In the genomic region with DNA sequence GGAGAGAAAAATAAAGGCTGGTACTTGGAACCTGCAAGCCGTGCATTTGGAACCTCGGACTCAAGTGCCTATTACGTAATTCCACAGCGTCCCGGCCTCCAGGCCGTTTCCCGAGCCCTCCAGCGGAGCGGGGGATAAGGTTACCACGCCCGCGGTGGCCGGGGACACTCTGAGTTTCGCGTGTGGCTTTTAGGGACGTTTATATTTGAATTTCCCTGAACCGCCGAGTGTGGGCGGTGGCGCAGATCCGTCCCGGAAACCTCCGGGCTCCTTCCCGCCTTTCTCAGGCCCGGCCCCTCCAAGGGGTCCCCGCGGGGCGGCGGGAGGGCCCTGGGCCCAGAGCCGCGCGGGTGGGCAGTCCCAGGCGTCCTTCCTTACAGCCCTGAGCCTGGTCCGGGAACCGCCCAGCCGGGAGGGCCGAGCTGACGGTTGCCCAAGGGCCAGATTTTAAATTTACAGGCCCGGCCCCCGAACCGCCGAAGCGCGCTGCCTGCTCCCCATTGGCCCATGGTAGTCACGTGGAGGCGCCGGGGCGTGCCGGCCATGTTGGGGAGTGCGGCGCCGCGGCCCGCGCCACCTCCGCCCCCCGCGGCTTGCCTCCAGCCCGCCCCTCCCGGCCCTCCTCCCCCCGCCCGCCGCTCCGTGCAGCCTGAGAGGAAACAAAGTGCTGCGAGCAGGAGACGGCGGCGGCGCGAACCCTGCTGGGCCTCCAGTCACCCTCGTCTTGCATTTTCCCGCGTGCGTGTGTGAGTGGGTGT, we compare ENCODE assay signal across 8 cellular contexts. TPM values are rescaled to one million over a fixed set of nuclear protein-coding genes. Genes with fewer than 3 reads are reported as not detected.
A peak's percentile ranks its signal among the peaks of the same experiment; 100 is the strongest.
DNase-seq lines count a peak whose midpoint lies in the region; ATAC-seq lines count a peak whose summit lies in the region.

A gene with protein sequence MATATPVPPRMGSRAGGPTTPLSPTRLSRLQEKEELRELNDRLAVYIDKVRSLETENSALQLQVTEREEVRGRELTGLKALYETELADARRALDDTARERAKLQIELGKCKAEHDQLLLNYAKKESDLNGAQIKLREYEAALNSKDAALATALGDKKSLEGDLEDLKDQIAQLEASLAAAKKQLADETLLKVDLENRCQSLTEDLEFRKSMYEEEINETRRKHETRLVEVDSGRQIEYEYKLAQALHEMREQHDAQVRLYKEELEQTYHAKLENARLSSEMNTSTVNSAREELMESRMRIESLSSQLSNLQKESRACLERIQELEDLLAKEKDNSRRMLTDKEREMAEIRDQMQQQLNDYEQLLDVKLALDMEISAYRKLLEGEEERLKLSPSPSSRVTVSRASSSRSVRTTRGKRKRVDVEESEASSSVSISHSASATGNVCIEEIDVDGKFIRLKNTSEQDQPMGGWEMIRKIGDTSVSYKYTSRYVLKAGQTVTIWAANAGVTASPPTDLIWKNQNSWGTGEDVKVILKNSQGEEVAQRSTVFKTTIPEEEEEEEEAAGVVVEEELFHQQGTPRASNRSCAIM (plus strand): TSS at position 638 of the 758 bp plus-strand sequence. CDS start 373 bp downstream, outside the sequence.

- peak within 1 kb of the TSS; percentile 87 for H3K4me3 ChIP-seq in HAP-1
- H3K4me3 ChIP-seq in MG63 = peak within 1 kb of the TSS; percentile 83

- peak within 1 kb of the TSS; percentile 94 for H3K4me3 Mint-ChIP-seq in natural killer cell treated with Interleukin-12 subunit alpha and Interleukin-12 subunit beta and Interleukin-15 and Interleukin-18, amount 100 ng/mL, for 72 hours

- H3K4me1 Mint-ChIP-seq in natural killer cell treated with Interleukin-12 subunit alpha and Interleukin-12 subunit beta and Interleukin-15 and Interleukin-18, amount 100 ng/mL, for 72 hours (ENCODE audit: low read depth in 2 of 2) = peaks cover 23 to 34% of the 10 kb centered on the region in 2 donors

- H3K9me3 ChIP-seq in HAP-1 (no peaks in the 10 kb centered on the region), MG63 (no peaks in the 10 kb centered on the region)

- no peaks in the 10 kb centered on the region for H3K27me3 ChIP-seq in HAP-1 (ENCODE audit: low read depth)
- no peaks in the 10 kb centered on the region for H3K27me3 ChIP-seq in MG63

- in situ Hi-C loops in G401 (cut with HindIII; ENCODE audit: low sequenced_read_pairs) (loop anchor here (25.0 kb wide), 1 partner anchor 89 kb away; no protein-coding TSS in a partner anchor), HAP-1 (cut with MboI; ENCODE audit: low sequenced_read_pairs) (loop anchor here (5.0 to 25.0 kb wide), 2 partner anchors 99 to 414 kb away; no protein-coding TSS in a partner anchor)

- H3K4me1 ChIP-seq in HAP-1 = peaks cover 12% of the 10 kb centered on the region

- no peaks in the 10 kb centered on the region for H3K9me3 Mint-ChIP-seq in natural killer cell treated with Interleukin-12 subunit alpha and Interleukin-12 subunit beta and Interleukin-15 and Interleukin-18, amount 100 ng/mL, for 72 hours

- ATAC-seq in natural killer cell treated with Interleukin-12 subunit alpha and Interleukin-12 subunit beta and Interleukin-15 and Interleukin-18, amount 100 ng/mL, for 72 hours = peak; percentile 88 to 92

- peak within 1 kb of the TSS; percentile 95 to 97 for H3K27ac Mint-ChIP-seq in natural killer cell treated with Interleukin-12 subunit alpha and Interleukin-12 subunit beta and Interleukin-15 and Interleukin-18, amount 100 ng/mL, for 72 hours

- no peaks in the 10 kb centered on the region for H3K27me3 Mint-ChIP-seq in natural killer cell treated with Interleukin-12 subunit alpha and Interleukin-12 subunit beta and Interleukin-15 and Interleukin-18, amount 100 ng/mL, for 72 hours

- H3K36me3 Mint-ChIP-seq in natural killer cell treated with Interleukin-12 subunit alpha and Interleukin-12 subunit beta and Interleukin-15 and Interleukin-18, amount 100 ng/mL, for 72 hours = peaks cover 13% of the 10 kb centered on the region

- H3K36me3 ChIP-seq in HAP-1 (replicated peaks) (peaks cover 10% of the 10 kb centered on the region), MG63 (peaks cover 33% of the 10 kb centered on the region)

- DNase-seq in G401 (ENCODE audit: low spot score) (peak; percentile 93), HAP-1 (ENCODE audit: low spot score in 2 of 2) (peak; percentile 96 to 98), MG63 (peak; percentile 100), SHP77 (lab: John Stamatoyannopoulos, UW) (peak; percentile 97 to 99), fibroblast of peridontal ligament (ENCODE audit: extremely low read depth) (peak; percentile 90)
- peak; percentile 91 for DNase-seq in activated T-helper 9 cell treated with anti-CD3 and anti-CD28 coated beads, Interleukin-2, amount 50 U/mL, for 16 hours (ENCODE audit: low read depth)
- peak; percentile 97 for DNase-seq in natural killer cell treated with Interleukin-12 subunit alpha and Interleukin-12 subunit beta and Interleukin-15 and Interleukin-18, amount 100 ng/mL, for 72 hours (ENCODE audit: low spot score)
- peak; percentile 96 for DNase-seq in stimulated activated naive CD4-positive, alpha-beta T cell treated with Interleukin-2 at 50 U/mL for 16 hours (lab: John Stamatoyannopoulos, UW)

RNA-seq across cellular contexts. Expression of the gene that starts here (rescaled TPM):
- total RNA-seq in G401 (2014; rRNA removed; shearing (Covaris generic)) = 167 and 250 TPM in 2 replicates
- total RNA-seq in MG63 (2014; rRNA removed; shearing (Covaris generic); ENCODE audit: low replicate concordance) = 197 and 249 TPM in 2 replicates
- 100 to 1,000 TPM; 184 to 270 TPM for total RNA-seq in natural killer cell treated with Interleukin-12 subunit alpha and Interleukin-12 subunit beta and Interleukin-15 and Interleukin-18, amount 100 ng/mL, for 72 hours

Comparison
In these comparisons a context has a peak if more than half of its experiments do, and no peak if none do; other contexts are left out.
1. Peak in every context shown above with its lines: DNase-seq, ATAC-seq and H3K4me3 ChIP-seq.